Comparison of ENCODE assay signal across 27 cellular contexts in genomic region chr2:221853297-221853696, GRCh38.
"Had no signal": no experiment of that assay in that cellular context is flagged by ENCODE, and none has a peak within 500 bp of the region (broad histone marks: within the 10 kb centered on the region; RNA-seq: fewer than 3 reads in every experiment).

No MANE protein-coding gene starts in this region.

- DNase-seq: hippocampal formation; kidney glomerular epithelial cell; left cardiac atrium; left lung; lower lobe of right lung; mammary epithelial cell; mesenchymal stem cell; naive B cell; natural killer cell; nucleus accumbens; pancreas; posterior cingulate gyrus; retina; right cardiac atrium; stimulated activated CD4-positive, alpha-beta T cell treated with anti-CD3 and anti-CD28 coated beads, Interleukin-12 subunit alpha, Interleukin-12 subunit beta, amount 100 ng/mL, for 4 hours; stimulated activated CD4-positive, alpha-beta T cell treated with anti-CD3 and anti-CD28 coated beads, Interleukin-15, amount 100 ng/mL, for 24 hours; stimulated activated CD4-positive, alpha-beta T cell treated with anti-CD3 and anti-CD28 coated beads, Interleukin-2, amount 100 ng/mL, for 24 hours; stimulated activated CD4-positive, alpha-beta T cell treated with anti-CD3 and anti-CD28 coated beads, Interleukin-4, amount 100 ng/mL, for 1 hour; stimulated activated naive CD4-positive, alpha-beta T cell; tibial artery; trophoblast cell; upper lobe of right lung had no signal

- H3K27me3 ChIP-seq: left lung, pancreas, suprapubic skin, tibial artery, upper lobe of right lung had no signal

- H3K27ac ChIP-seq: left lung, lower lobe of right lung, pancreas, prostate gland, skin epidermis, suprapubic skin, thoracic aorta, tibial artery, upper lobe of right lung had no signal

- H3K4me3 ChIP-seq: left lung, lower lobe of right lung, pancreas, prostate gland, skin epidermis, suprapubic skin, thoracic aorta, tibial artery, upper lobe of right lung had no signal

- ATAC-seq: left cardiac atrium, left lung, lower lobe of right lung, natural killer cell, pancreas, right cardiac atrium, sciatic nerve, upper lobe of right lung had no signal

- H3K9me3 ChIP-seq: lower lobe of right lung, pancreas, prostate gland, suprapubic skin, thoracic aorta, tibial artery, upper lobe of right lung had no signal

- H3K36me3 ChIP-seq: left lung, lower lobe of right lung, pancreas, prostate gland, suprapubic skin, thoracic aorta, tibial artery, upper lobe of right lung had no signal
